ENCODE assay signal across 14 cellular contexts in the genomic region with DNA sequence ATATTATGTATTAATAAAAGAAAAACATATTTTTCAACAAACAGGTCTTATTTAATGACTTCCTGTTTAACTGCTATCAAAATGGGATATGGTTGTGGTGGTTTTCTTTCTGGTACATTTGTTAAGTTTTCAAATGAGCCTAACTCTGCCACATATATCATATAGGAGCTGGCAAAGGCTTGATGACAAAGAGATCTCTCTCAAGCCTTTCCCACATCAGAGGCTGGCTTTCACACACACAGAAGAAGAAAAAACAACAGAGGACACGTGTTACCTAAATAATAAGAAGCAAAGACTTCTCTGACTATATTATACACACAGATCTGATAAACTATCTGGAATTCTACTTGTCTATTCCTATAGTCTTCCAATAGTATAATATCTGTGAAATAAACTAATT. TPM values are rescaled to one million over a fixed set of nuclear protein-coding genes. Genes with fewer than 3 reads are reported as not detected.
DNase-seq lines count a peak whose midpoint lies in the region; ATAC-seq, FAIRE-seq and TF ChIP-seq lines count a peak whose summit lies in the region.
"Had no signal": no experiment of that assay in that cellular context is flagged by ENCODE, and none has a peak within 500 bp of the region (broad histone marks: within the 10 kb centered on the region; RNA-seq: fewer than 3 reads in every experiment).

No MANE protein-coding gene starts in this region.

- H3K79me2 ChIP-seq in PC-3 (ENCODE audit: low read length), result no peaks in the 10 kb centered on the region

- no peaks in the 10 kb centered on the region for H3K9me3 ChIP-seq in CD4-positive, alpha-beta memory T cell (ENCODE audit: control insufficient read depth in 1 of 2, low read length in 2 of 2)
- H3K9me3 ChIP-seq in SK-N-MC (ENCODE audit: low read depth, low read length) (no peaks in the 10 kb centered on the region), PC-3 (ENCODE audit: low read length) (0 out of 2 replicates have a peak, but pooled peaks cover 6% of the 10 kb centered on the region)
- H3K9me3 ChIP-seq: Peyer's patch had no signal

- H3K4me3 ChIP-seq in CD4-positive, alpha-beta memory T cell (ENCODE audit: low read length in 2 of 2), result no peak overlapping the region
- H3K4me3 ChIP-seq in SK-N-MC (no peak overlapping the region), PC-3 (ENCODE audit: low read length) (no peak overlapping the region)
- H3K4me3 ChIP-seq: GM23338, Peyer's patch had no signal

- DNase-seq in activated T-cell treated with anti-CD3 and anti-CD28 coated beads, Interleukin-2, amount 50 U/mL, for 4 hours, result no peak
- no peak for DNase-seq in activated T-cell treated with anti-CD3 and anti-CD28 coated beads, Interleukin-2, amount 50 U/mL, for 48 hours
- peak in 4 of 5 donors; percentile 8 to 25 (median 16) for DNase-seq in CD4-positive, alpha-beta memory T cell
- no peak for DNase-seq in SK-N-MC (ENCODE audit: low read depth, low spot score)
- no peak for DNase-seq in GM10266 (ENCODE audit: extremely low spot score)
- no peak for DNase-seq in PC-3
- DNase-seq: AML-193, GF-D8, NCI-H1436 treated with DMSO at 0.1 percent for 48 hours, NCI-H2081, NCI-H510A treated with DMSO at 0.1 percent for 48 hours, Peyer's patch had no signal

- FAIRE-seq in islet of Langerhans (lab: Jason Lieb, UNC), result peak; percentile 33

- no TSS peak for BruUV-seq in PC-3 (replicated peaks; lab: Mats Ljungman, UMichigan)

- peak overlapping the region in 4 of 7 donors; percentile 5 to 73 (median 15) for H3K27ac Mint-ChIP-seq in CD4-positive, alpha-beta memory T cell
- H3K27ac Mint-ChIP-seq: GM23338 had no signal

- H2AFZ ChIP-seq in PC-3 (ENCODE audit: low read length), result no peak overlapping the region
- H2AFZ ChIP-seq: GM23338 had no signal

- no peak overlapping the region for H3K4me2 ChIP-seq in PC-3 (ENCODE audit: low read length)
- H3K4me2 ChIP-seq: GM23338 had no signal

- ATAC-seq in activated T-cell treated with anti-CD3 and anti-CD28 coated beads, Interleukin-2, amount 50 U/mL, for 4 hours, result peak; percentile 41 to 62
- ATAC-seq in PC-3, result no peak
- ATAC-seq: GM23338 had no signal

- POLR2A ChIA-PET in CD4-positive, alpha-beta memory T cell (lab: Charles Lee; ENCODE audit: partially characterized antibody), result no interaction called here
- POLR2A ChIA-PET in PC-3 (lab: Charles Lee; ENCODE audit: unreplicated experiment), result no interaction called here

- no peak overlapping the region for H3K4me3 Mint-ChIP-seq in activated T-cell treated with anti-CD3 and anti-CD28 coated beads, Interleukin-2, amount 50 U/mL, for 4 hours
- peak overlapping the region in 1 of 8 donors; percentile 34 for H3K4me3 Mint-ChIP-seq in CD4-positive, alpha-beta memory T cell
- H3K4me3 Mint-ChIP-seq: GM23338 had no signal

- peaks cover 4% of the 10 kb centered on the region for H3K9me3 Mint-ChIP-seq in activated T-cell treated with anti-CD3 and anti-CD28 coated beads, Interleukin-2, amount 50 U/mL, for 4 hours
- H3K9me3 Mint-ChIP-seq in CD4-positive, alpha-beta memory T cell, result peaks cover 0 to 5% (median 4%) of the 10 kb centered on the region in 8 donors

- peaks cover 47% of the 10 kb centered on the region for H3K36me3 ChIP-seq in CD4-positive, alpha-beta memory T cell (ENCODE audit: insufficient read depth, low read length)
- H3K36me3 ChIP-seq in SK-N-MC (ENCODE audit: insufficient read depth, low read length) (peaks cover 72% of the 10 kb centered on the region), PC-3 (ENCODE audit: low read depth, low read length) (peaks cover 63% of the 10 kb centered on the region)

- no peaks in the 10 kb centered on the region for H4K20me1 ChIP-seq in PC-3 (ENCODE audit: low read length)

- no peaks in the 10 kb centered on the region for H3K9me2 ChIP-seq in PC-3 (replicated peaks; ENCODE audit: low read length)

- peaks cover 20% of the 10 kb centered on the region for H3K4me1 ChIP-seq in CD4-positive, alpha-beta memory T cell (ENCODE audit: insufficient read depth, low read length)
- H3K4me1 ChIP-seq in PC-3 (ENCODE audit: insufficient read depth, low read length), result no peaks in the 10 kb centered on the region
- H3K4me1 ChIP-seq: Peyer's patch had no signal

- no peaks in the 10 kb centered on the region for H3F3A ChIP-seq in PC-3 (ENCODE audit: low read length, unreplicated experiment)

- peaks cover 57% of the 10 kb centered on the region for H3K36me3 Mint-ChIP-seq in activated T-cell treated with anti-CD3 and anti-CD28 coated beads, Interleukin-2, amount 50 U/mL, for 4 hours (ENCODE audit: insufficient read depth)
- H3K36me3 Mint-ChIP-seq in CD4-positive, alpha-beta memory T cell, result peaks cover 67 to 75% of the 10 kb centered on the region in 2 donors

- intact Hi-C loops in CD4-positive, alpha-beta memory T cell (cut with micrococcal nuclease), result no loop called here
- intact Hi-C loops in PC-3 (cut with micrococcal nuclease), result no loop called here

- CTCF ChIA-PET in CD4-positive, alpha-beta memory T cell (lab: Charles Lee; ENCODE audit: partially characterized antibody), result interaction anchor here (1.0 kb wide), 1 partner anchor 46 kb away, joined by 3 read pairs; a partner anchor contains a TSS
- CTCF ChIA-PET in PC-3 (lab: Charles Lee), result no interaction called here

- peaks cover 18% of the 10 kb centered on the region for H3K4me1 Mint-ChIP-seq in activated T-cell treated with anti-CD3 and anti-CD28 coated beads, Interleukin-2, amount 50 U/mL, for 4 hours (ENCODE audit: low read depth)
- H3K4me1 Mint-ChIP-seq in CD4-positive, alpha-beta memory T cell, result peaks cover 11 to 26% (median 17%) of the 10 kb centered on the region in 4 donors
- H3K4me1 Mint-ChIP-seq: GM23338 had no signal

- no peak overlapping the region for H3K27ac ChIP-seq in CD4-positive, alpha-beta memory T cell (ENCODE audit: low read depth, low read length)
- peak overlapping the region; percentile 5; the same call in 1 of the 2 replicates for H3K27ac ChIP-seq in SK-N-MC
- H3K27ac ChIP-seq in PC-3 (ENCODE audit: low read length), result no peak overlapping the region
- H3K27ac ChIP-seq: Peyer's patch had no signal

- H3K9ac ChIP-seq in SK-N-MC (ENCODE audit: insufficient read length) (no peak overlapping the region), PC-3 (ENCODE audit: low read length) (no peak overlapping the region)

- no peaks in the 10 kb centered on the region for H3K27me3 ChIP-seq in CD4-positive, alpha-beta memory T cell (ENCODE audit: insufficient read depth, low read length)
- no peaks in the 10 kb centered on the region for H3K27me3 ChIP-seq in PC-3 (ENCODE audit: low read length)
- H3K27me3 ChIP-seq: Peyer's patch had no signal

- no peaks in the 10 kb centered on the region for H3K27me3 Mint-ChIP-seq in activated T-cell treated with anti-CD3 and anti-CD28 coated beads, Interleukin-2, amount 50 U/mL, for 4 hours (ENCODE audit: low read depth)
- H3K27me3 Mint-ChIP-seq in CD4-positive, alpha-beta memory T cell, result no peaks in the 10 kb centered on the region

- TF ChIP-seq CTCF in GM10266 (IDR thresholded peaks at IDR 0.05; ENCODE audit: control insufficient read depth, insufficient read depth, low read depth, missing control alignments), result no peak
- no peak for TF ChIP-seq CTCF in PC-3 (conservative IDR thresholded peaks at IDR 0.05; ENCODE audit: low read depth, low read length)

RNA-seq across cellular contexts. Expression of a gene that starts 46.1 kb away (rescaled TPM):
- 10 to 100 TPM; 24.0 to 26.0 (median 25.8) TPM for total RNA-seq in activated T-cell treated with anti-CD3 and anti-CD28 coated beads, Interleukin-2, amount 50 U/mL, for 4 hours
- total RNA-seq in CD4-positive, alpha-beta memory T cell, result 10 to 100 TPM; 49.2 to 52.2 TPM
- polyA plus RNA-seq in CD4-positive, alpha-beta memory T cell, result 10 to 100 TPM; 47.0 to 52.9 TPM
- 12.7 and 16.9 TPM in 2 replicates for total RNA-seq in PC-3 (2014; rRNA removed)

RNA-seq across cellular contexts. Expression of a gene that starts 51.8 kb away (rescaled TPM):
- total RNA-seq in activated T-cell treated with anti-CD3 and anti-CD28 coated beads, Interleukin-2, amount 50 U/mL, for 4 hours, result 10 to 100 TPM; 66.3 to 72.2 (median 71.2) TPM
- 100 to 1,000 TPM; 111 to 114 TPM for total RNA-seq in CD4-positive, alpha-beta memory T cell
- polyA plus RNA-seq in CD4-positive, alpha-beta memory T cell, result 10 to 100 TPM; 76.7 to 84.2 TPM
- total RNA-seq in PC-3 (2014; rRNA removed), result 38.4 and 50.7 TPM in 2 replicates

Comparison
In these comparisons a context has a peak if more than half of its experiments do, and no peak if none do; other contexts are left out.
1. DNase-seq: peak in CD4-positive, alpha-beta memory T cell (4 of 5); none in activated T-cell treated with anti-CD3 and anti-CD28 coated beads, Interleukin-2, amount 50 U/mL, for 4 hours (single experiment), activated T-cell treated with anti-CD3 and anti-CD28 coated beads, Interleukin-2, amount 50 U/mL, for 48 hours (0 of 2), SK-N-MC (single experiment), GM10266 (single experiment) and PC-3 (single experiment).